ENCODE assay signal across 9 cellular contexts in genomic region chr7:43674559-43675436, GRCh38. TPM values are rescaled to one million over a fixed set of nuclear protein-coding genes. Genes with fewer than 3 reads are reported as not detected.
DNase-seq lines count a peak whose midpoint lies in the region; ATAC-seq and TF ChIP-seq lines count a peak whose summit lies in the region.
"Had no signal": no experiment of that assay in that cellular context is flagged by ENCODE, and none has a peak within 500 bp of the region (broad histone marks: within the 10 kb centered on the region; RNA-seq: fewer than 3 reads in every experiment).

No MANE protein-coding gene starts in this region.

- H3K4me1 Mint-ChIP-seq in MCF 10A (ENCODE audit: insufficient read depth, unreplicated experiment), result peaks cover 12% of the 10 kb centered on the region
- peaks cover 71% of the 10 kb centered on the region for H3K4me1 Mint-ChIP-seq in activated naive CD8-positive, alpha-beta T cell treated with anti-CD3 and anti-CD28 coated beads for 36 hours

- TF ChIP-seq POLR2A in breast epithelium (IDR thresholded peaks at IDR 0.05), result no peak
- TF ChIP-seq POLR2A in upper lobe of left lung (IDR thresholded peaks at IDR 0.05), result no peak
- TF ChIP-seq POLR2A in vagina (IDR thresholded peaks at IDR 0.05), result no peak

- H3K36me3 ChIP-seq in breast epithelium (no peaks in the 10 kb centered on the region), upper lobe of left lung (no peaks in the 10 kb centered on the region), vagina (no peaks in the 10 kb centered on the region)

- intact Hi-C loops in MCF 10A (cut with micrococcal nuclease) (no loop called here), breast epithelium (cut with DNase I; ENCODE audit: low total_unique reads) (no loop called here), vagina (cut with DNase I) (no loop called here)

- CTCF ChIA-PET in MCF 10A (lab: Yijun Ruan, JAX) (interaction anchor here (0.7 to 1.3 kb wide), 2 partner anchors 12 to 92 kb away, joined by 3 to 8 read pairs; partner anchors contain the start of gene STK17A), GM10248 (lab: Yijun Ruan, JAX) (interaction anchor here (0.7 to 1.1 kb wide), 4 partner anchors 9 to 92 kb away, joined by 3 to 4 read pairs (median 3); partner anchors contain the start of gene STK17A)

- peak; percentile 71 to 80 for ATAC-seq in upper lobe of left lung (ENCODE audit: low FRiP score in 2 of 2)

- TF ChIP-seq CTCF in MCF 10A (IDR thresholded peaks at IDR 0.05; ENCODE audit: unreplicated experiment) (no peak), breast epithelium (IDR thresholded peaks at IDR 0.05) (no peak), upper lobe of left lung (IDR thresholded peaks at IDR 0.05) (no peak), GM10248 (IDR thresholded peaks at IDR 0.05; ENCODE audit: control extremely low read depth, extremely low read depth, low read depth, missing control alignments) (no peak), vagina (IDR thresholded peaks at IDR 0.05) (no peak)

- no peaks in the 10 kb centered on the region for H3K4me1 ChIP-seq in breast epithelium
- peaks cover 0 to 7% (median 2%) of the 10 kb centered on the region in 4 donors for H3K4me1 ChIP-seq in upper lobe of left lung
- H3K4me1 ChIP-seq in vagina, result peaks cover 10% of the 10 kb centered on the region

- BruUV-seq in MCF 10A (replicated peaks; lab: Mats Ljungman, UMichigan), result TSS peak; percentile 57

- H3K4me3 ChIP-seq in breast epithelium (no peak overlapping the region), upper lobe of left lung (no peak overlapping the region), vagina (no peak overlapping the region)

- no peak overlapping the region for H3K4me3 Mint-ChIP-seq in MCF 10A (ENCODE audit: unreplicated experiment)
- H3K4me3 Mint-ChIP-seq in activated naive CD8-positive, alpha-beta T cell treated with anti-CD3 and anti-CD28 coated beads for 36 hours, result no peak overlapping the region

- peak; percentile 79 for DNase-seq in MCF 10A (ENCODE audit: unreplicated experiment)
- no peak for DNase-seq in breast epithelium (ENCODE audit: low spot score in 2 of 2)
- no peak for DNase-seq in activated naive CD8-positive, alpha-beta T cell treated with anti-CD3 and anti-CD28 coated beads for 36 hours
- peak; percentile 65 for DNase-seq in hepatic stellate cell (ENCODE audit: low spot score)
- no peak for DNase-seq in upper lobe of left lung
- DNase-seq in GM10248 (ENCODE audit: extremely low spot score), result no peak
- no peak for DNase-seq in vagina (ENCODE audit: extremely low spot score in 2 of 2)
- no peak for DNase-seq in NCI-H2227 treated with DMSO at 0.1 percent for 48 hours (lab: John Stamatoyannopoulos, UW)

- 43 to 54% methylated on average over 4 of the region's 4 CpGs for WGBS in upper lobe of left lung, 2 donors

- peaks cover 6% of the 10 kb centered on the region for H3K9me3 Mint-ChIP-seq in MCF 10A (ENCODE audit: unreplicated experiment)
- peaks cover 36% of the 10 kb centered on the region for H3K9me3 Mint-ChIP-seq in activated naive CD8-positive, alpha-beta T cell treated with anti-CD3 and anti-CD28 coated beads for 36 hours

- H3K27me3 Mint-ChIP-seq in MCF 10A (ENCODE audit: insufficient read depth, unreplicated experiment), result no peaks in the 10 kb centered on the region
- no peaks in the 10 kb centered on the region for H3K27me3 Mint-ChIP-seq in activated naive CD8-positive, alpha-beta T cell treated with anti-CD3 and anti-CD28 coated beads for 36 hours

- H3K27ac ChIP-seq in breast epithelium, result no peak overlapping the region
- no peak overlapping the region for H3K27ac ChIP-seq in upper lobe of left lung
- no peak overlapping the region for H3K27ac ChIP-seq in vagina

- peaks cover 7% of the 10 kb centered on the region for H3K36me3 Mint-ChIP-seq in MCF 10A (ENCODE audit: insufficient read depth, unreplicated experiment)
- peaks cover 60% of the 10 kb centered on the region for H3K36me3 Mint-ChIP-seq in activated naive CD8-positive, alpha-beta T cell treated with anti-CD3 and anti-CD28 coated beads for 36 hours

- TF ChIP-seq EP300 in upper lobe of left lung (IDR thresholded peaks at IDR 0.05), result peak in 2 of 4 donors; percentile 16 to 61

- no peaks in the 10 kb centered on the region for H3K9me3 ChIP-seq in breast epithelium
- H3K9me3 ChIP-seq in upper lobe of left lung, result peaks cover 0 to 4% (median 0%) of the 10 kb centered on the region in 4 donors
- H3K9me3 ChIP-seq in vagina, result no peaks in the 10 kb centered on the region

- no peaks in the 10 kb centered on the region for H3K27me3 ChIP-seq in breast epithelium
- H3K27me3 ChIP-seq in upper lobe of left lung, result no peaks in the 10 kb centered on the region
- no peaks in the 10 kb centered on the region for H3K27me3 ChIP-seq in vagina

- peak overlapping the region; percentile 89 for H3K27ac Mint-ChIP-seq in MCF 10A (ENCODE audit: low read depth, unreplicated experiment)
- peak overlapping the region; percentile 29 for H3K27ac Mint-ChIP-seq in activated naive CD8-positive, alpha-beta T cell treated with anti-CD3 and anti-CD28 coated beads for 36 hours
- H3K27ac Mint-ChIP-seq: activated T-helper 2 cell treated with anti-CD3 and anti-CD28 coated beads, Interferon-gamma antibody, Interleukin-2, Interleukin-4, amounts not matched to agents 10 μg/mL and 5 μg/mL and 100 μg/mL, durations not matched to agents 14 hours and 24 hours and 36 hours had no signal

- POLR2A ChIA-PET in MCF 10A (lab: Yijun Ruan, JAX), result interaction anchor here (0.7 to 2.7 kb wide), 10 partner anchors 23 to 198 kb away, joined by 3 to 9 read pairs (median 4); partner anchors contain the start of gene STK17A
- POLR2A ChIA-PET in GM10248 (lab: Yijun Ruan, JAX), result no interaction called here

RNA-seq across cellular contexts. Expression of gene COA1, which starts 54.5 kb away (rescaled TPM):
- total RNA-seq in MCF 10A (2022), result 65.5 and 68.5 TPM in 2 replicates
- 10 to 100 TPM; 39.0 to 94.3 (median 91.4) TPM for total RNA-seq in breast epithelium
- 10 to 100 TPM; 82.1 to 84.1 TPM for total RNA-seq in activated naive CD8-positive, alpha-beta T cell treated with anti-CD3 and anti-CD28 coated beads for 36 hours
- total RNA-seq in upper lobe of left lung, result 10 to 100 TPM; 37.5 to 65.9 (median 44.9) TPM
- total RNA-seq in vagina, result 47.6 TPM

Comparison
In these comparisons a context has a peak if more than half of its experiments do, and no peak if none do; other contexts are left out.
1. DNase-seq: peak in MCF 10A (single experiment) and hepatic stellate cell (single experiment); none in breast epithelium (0 of 2), activated naive CD8-positive, alpha-beta T cell treated with anti-CD3 and anti-CD28 coated beads for 36 hours (single experiment), upper lobe of left lung (0 of 2), GM10248 (single experiment), vagina (0 of 2) and NCI-H2227 treated with DMSO at 0.1 percent for 48 hours (single experiment).